ENCODE assay signal across 14 cellular contexts in genomic region chr1:61692155-61692783, GRCh38. TPM values are rescaled to one million over a fixed set of nuclear protein-coding genes. Genes with fewer than 3 reads are reported as not detected.
A peak's percentile ranks its signal among the peaks of the same experiment; 100 is the strongest.
DNase-seq lines count a peak whose midpoint lies in the region; ATAC-seq, FAIRE-seq and TF ChIP-seq lines count a peak whose summit lies in the region.
"Had no signal": no experiment of that assay in that cellular context is flagged by ENCODE, and none has a peak within 500 bp of the region (broad histone marks: within the 10 kb centered on the region; RNA-seq: fewer than 3 reads in every experiment).

No MANE protein-coding gene starts in this region.

- no peaks in the 10 kb centered on the region for H3K9me3 Mint-ChIP-seq in osteocyte (ENCODE audit: unreplicated experiment)
- no peaks in the 10 kb centered on the region for H3K9me3 Mint-ChIP-seq in natural killer cell treated with Interleukin-12 subunit alpha and Interleukin-12 subunit beta and Interleukin-15 and Interleukin-18, amount 100 ng/mL, for 72 hours
- H3K9me3 Mint-ChIP-seq: neural progenitor cell had no signal

- H3K9ac ChIP-seq in endothelial cell of umbilical vein (replicated peaks; ENCODE audit: extremely low read depth, insufficient read depth, low read length), result no peak overlapping the region
- H3K9ac ChIP-seq: neural progenitor cell had no signal

- POLR2A ChIA-PET in endothelial cell of umbilical vein (lab: Charles Lee), result no interaction called here

- H3K4me1 ChIP-seq in SJSA1 (replicated peaks) (peaks cover 5% of the 10 kb centered on the region), endothelial cell of umbilical vein (ENCODE audit: control insufficient read depth, extremely low read depth, insufficient read depth, low read length) (no peaks in the 10 kb centered on the region)
- H3K4me1 ChIP-seq: neural progenitor cell, suprapubic skin had no signal

- peaks cover 9% of the 10 kb centered on the region for H3K4me1 Mint-ChIP-seq in osteocyte (ENCODE audit: unreplicated experiment)
- H3K4me1 Mint-ChIP-seq in natural killer cell treated with Interleukin-12 subunit alpha and Interleukin-12 subunit beta and Interleukin-15 and Interleukin-18, amount 100 ng/mL, for 72 hours (ENCODE audit: low read depth in 2 of 2), result no peaks in the 10 kb centered on the region
- H3K4me1 Mint-ChIP-seq: neural progenitor cell had no signal

- H3K79me2 ChIP-seq in endothelial cell of umbilical vein (ENCODE audit: control insufficient read depth, insufficient read depth, low read length), result no peaks in the 10 kb centered on the region

- H3K36me3 Mint-ChIP-seq in osteocyte (ENCODE audit: unreplicated experiment), result peaks cover 22% of the 10 kb centered on the region
- peaks cover 6% of the 10 kb centered on the region for H3K36me3 Mint-ChIP-seq in natural killer cell treated with Interleukin-12 subunit alpha and Interleukin-12 subunit beta and Interleukin-15 and Interleukin-18, amount 100 ng/mL, for 72 hours

- no peak overlapping the region for H2AFZ ChIP-seq in endothelial cell of umbilical vein (ENCODE audit: low read depth, low read length)
- H2AFZ ChIP-seq: neural progenitor cell had no signal

- H3K9me1 ChIP-seq in endothelial cell of umbilical vein (replicated peaks; ENCODE audit: control insufficient read depth, extremely low read depth, insufficient read depth, low read length), result no peaks in the 10 kb centered on the region

- peak overlapping the region; percentile 90 for H3K27ac Mint-ChIP-seq in osteocyte (ENCODE audit: unreplicated experiment)
- no peak overlapping the region for H3K27ac Mint-ChIP-seq in natural killer cell treated with Interleukin-12 subunit alpha and Interleukin-12 subunit beta and Interleukin-15 and Interleukin-18, amount 100 ng/mL, for 72 hours
- H3K27ac Mint-ChIP-seq: neural progenitor cell had no signal

- dilution Hi-C loops in endothelial cell of umbilical vein (cut with MboI; ENCODE audit: extremely low pct_ligation_motif_present, low sequenced_read_pairs), result no loop called here

- CTCF ChIA-PET in endothelial cell of umbilical vein (lab: Charles Lee), result no interaction called here

- DNase-seq in SJSA1 (ENCODE audit: low read depth in 1 of 2, low spot score in 2 of 2) (peak; percentile 63 to 85), endothelial cell of umbilical vein (ENCODE audit: low read depth, low spot score) (peak; percentile 16), osteocyte (ENCODE audit: extremely low spot score, unreplicated experiment) (no peak), RCC 7860 (ENCODE audit: low spot score) (no peak), CD1c-positive myeloid dendritic cell (ENCODE audit: extremely low spot score) (no peak)
- DNase-seq in stimulated activated CD4-positive, alpha-beta T cell treated with anti-CD3 and anti-CD28 coated beads, Interleukin-4, amount 100 ng/mL, for 1 hour, result no peak
- no peak for DNase-seq in natural killer cell treated with Interleukin-12 subunit alpha and Interleukin-12 subunit beta and Interleukin-15 and Interleukin-18, amount 100 ng/mL, for 72 hours (ENCODE audit: low spot score)
- DNase-seq: activated CD4-positive, CD25-positive, alpha-beta regulatory T cell treated with anti-CD3 and anti-CD28 coated beads, Interleukin-2, amount 50 U/mL, for 72 hours; activated naive CD4-positive, alpha-beta T cell treated with Interleukin-2 at 50 U/mL for 16 hours; DMS153; kidney had no signal

- no TSS peak for BruUV-seq in endothelial cell of umbilical vein (replicated peaks; lab: Mats Ljungman, UMichigan)

- no peaks in the 10 kb centered on the region for H3K27me3 Mint-ChIP-seq in osteocyte (ENCODE audit: unreplicated experiment)
- H3K27me3 Mint-ChIP-seq in natural killer cell treated with Interleukin-12 subunit alpha and Interleukin-12 subunit beta and Interleukin-15 and Interleukin-18, amount 100 ng/mL, for 72 hours, result no peaks in the 10 kb centered on the region

- peak overlapping the region; percentile 18 for H3K4me3 ChIP-seq in SJSA1
- no peak overlapping the region for H3K4me3 ChIP-seq in endothelial cell of umbilical vein (replicated peaks in 1 of 3; ENCODE audit: insufficient read depth in 1 of 3, low read depth in 1 of 3, low read length in 3 of 3)
- H3K4me3 ChIP-seq: neural progenitor cell, suprapubic skin had no signal

- no peaks in the 10 kb centered on the region for H3K27me3 ChIP-seq in SJSA1 (replicated peaks)
- no peaks in the 10 kb centered on the region for H3K27me3 ChIP-seq in endothelial cell of umbilical vein (ENCODE audit: control insufficient read depth in 2 of 2, insufficient read depth in 2 of 2, low read length in 2 of 2)
- H3K27me3 ChIP-seq: neural progenitor cell, suprapubic skin had no signal

- H3K9me3 ChIP-seq in SJSA1 (replicated peaks), result no peaks in the 10 kb centered on the region
- H3K9me3 ChIP-seq in endothelial cell of umbilical vein (replicated peaks; ENCODE audit: control insufficient read depth, insufficient read depth, low read length), result no peaks in the 10 kb centered on the region
- H3K9me3 ChIP-seq: suprapubic skin had no signal

- TF ChIP-seq POLR2A in endothelial cell of umbilical vein (IDR thresholded peaks at IDR 0.05; ENCODE audit: low read depth, low read length), result no peak

- no peak for TF ChIP-seq CTCF in endothelial cell of umbilical vein (IDR thresholded peaks at IDR 0.05; ENCODE audit: extremely low read depth in 1 of 2, insufficient read depth in 1 of 2, low read depth in 1 of 2, low read length in 2 of 2)
- no peak for TF ChIP-seq CTCF in osteocyte (IDR thresholded peaks at IDR 0.05)

- no peak for ATAC-seq in natural killer cell treated with Interleukin-12 subunit alpha and Interleukin-12 subunit beta and Interleukin-15 and Interleukin-18, amount 100 ng/mL, for 72 hours

- no peaks in the 10 kb centered on the region for H4K20me1 ChIP-seq in endothelial cell of umbilical vein (replicated peaks; ENCODE audit: control insufficient read depth, extremely low read depth, insufficient read depth, low read length)

- H3K36me3 ChIP-seq in SJSA1 (peaks cover 1% of the 10 kb centered on the region; the same call in 1 of the 2 replicates), endothelial cell of umbilical vein (ENCODE audit: control insufficient read depth in 2 of 2, extremely low read depth in 1 of 2, insufficient read depth in 2 of 2, low read length in 2 of 2) (peaks cover 2 to 3% of the 10 kb centered on the region in 2 experiments)
- H3K36me3 ChIP-seq: neural progenitor cell had no signal

- FAIRE-seq in G401.6 (lab: Jason Lieb, UNC) (peak; percentile 3), endothelial cell of umbilical vein (lab: Jason Lieb, UNC) (peak; percentile 46), RCC 7860 (lab: Jason Lieb, UNC) (no peak)
- FAIRE-seq: kidney had no signal

- H3K4me2 ChIP-seq in endothelial cell of umbilical vein (ENCODE audit: insufficient read depth, low read length), result no peak overlapping the region
- H3K4me2 ChIP-seq: neural progenitor cell had no signal

- H3K27ac ChIP-seq in SJSA1, result peak overlapping the region; percentile 34; the same call in 1 of the 2 replicates
- H3K27ac ChIP-seq in endothelial cell of umbilical vein (ENCODE audit: insufficient read depth, low read depth, low read length), result no peak overlapping the region
- H3K27ac ChIP-seq: neural progenitor cell, suprapubic skin had no signal

- H3K4me3 Mint-ChIP-seq in osteocyte (ENCODE audit: unreplicated experiment), result peak overlapping the region; percentile 58
- no peak overlapping the region for H3K4me3 Mint-ChIP-seq in natural killer cell treated with Interleukin-12 subunit alpha and Interleukin-12 subunit beta and Interleukin-15 and Interleukin-18, amount 100 ng/mL, for 72 hours
- H3K4me3 Mint-ChIP-seq: neural progenitor cell had no signal

- intact Hi-C loops in endothelial cell of umbilical vein (cut with micrococcal nuclease), result no loop called here

TF ChIP-seq in endothelial cell of umbilical vein, 7 proteins besides CTCF, POLR2A, EP300 and RAD21:
- peak; percentile 41 for TF ChIP-seq FOS (IDR thresholded peaks at IDR 0.05; ENCODE audit: borderline replicate concordance, insufficient read depth, low read length)
- TF ChIP-seq JUN (IDR thresholded peaks at IDR 0.05; ENCODE audit: borderline replicate concordance, insufficient read depth, insufficient read length, low read depth), result no peak

RNA-seq across cellular contexts. Expression of gene TM2D1, which starts 32.7 kb away (rescaled TPM):
- total RNA-seq in SJSA1 (2014; rRNA removed; shearing (Covaris generic)), result 33.2 and 55.9 TPM in 2 replicates
- total RNA-seq in endothelial cell of umbilical vein (37.5 and 46.1 TPM in 2 replicates), osteocyte (53.2 and 56.9 TPM in 2 replicates)
- 50.0 and 56.0 TPM in 2 replicates for polyA plus RNA-seq in endothelial cell of umbilical vein
- 54.0 and 54.9 TPM in 2 replicates for polyA plus RNA-seq in endothelial cell of umbilical vein (2011; cell fraction: cytosol; rRNA removed)
- polyA plus RNA-seq in endothelial cell of umbilical vein (2011; cell fraction: nucleus; rRNA removed), result 48.8 and 50.0 TPM in 2 replicates
- 48.9 and 52.2 TPM in 2 replicates for polyA plus RNA-seq in endothelial cell of umbilical vein (2012)
- 30.9 and 37.3 TPM in 2 replicates for polyA minus RNA-seq in endothelial cell of umbilical vein
- polyA minus RNA-seq in endothelial cell of umbilical vein (2011; cell fraction: cytosol; rRNA and poly(A)+ RNA removed), result 14.4 TPM
- polyA minus RNA-seq in endothelial cell of umbilical vein (2011; cell fraction: nucleus; rRNA and poly(A)+ RNA removed), result 53.4 and 58.6 TPM in 2 replicates
- total RNA-seq in natural killer cell treated with Interleukin-12 subunit alpha and Interleukin-12 subunit beta and Interleukin-15 and Interleukin-18, amount 100 ng/mL, for 72 hours, result 10 to 100 TPM; 32.7 to 33.1 TPM

RNA-seq across cellular contexts. Expression of gene PATJ, which starts 50.0 kb away (rescaled TPM):
- 4.5 and 5.8 TPM in 2 replicates for total RNA-seq in SJSA1 (2014; rRNA removed; shearing (Covaris generic))
- total RNA-seq in endothelial cell of umbilical vein (3.0 and 4.2 TPM in 2 replicates), osteocyte (11.3 and 11.9 TPM in 2 replicates)
- polyA plus RNA-seq in endothelial cell of umbilical vein, result 0.57 and 1.1 TPM in 2 replicates
- 0.80 and 0.92 TPM in 2 replicates for polyA plus RNA-seq in endothelial cell of umbilical vein (2011; cell fraction: cytosol; rRNA removed)
- 2.6 and 3.4 TPM in 2 replicates for polyA plus RNA-seq in endothelial cell of umbilical vein (2011; cell fraction: nucleus; rRNA removed)
- polyA plus RNA-seq in endothelial cell of umbilical vein (2012), result 1.3 and 1.7 TPM in 2 replicates
- polyA minus RNA-seq in endothelial cell of umbilical vein, result 4.2 and 7.9 TPM in 2 replicates
- 10.0 TPM for polyA minus RNA-seq in endothelial cell of umbilical vein (2011; cell fraction: cytosol; rRNA and poly(A)+ RNA removed)
- 8.7 and 11.9 TPM in 2 replicates for polyA minus RNA-seq in endothelial cell of umbilical vein (2011; cell fraction: nucleus; rRNA and poly(A)+ RNA removed)
- 1 to 10 TPM; 3.9 to 5.8 TPM for total RNA-seq in natural killer cell treated with Interleukin-12 subunit alpha and Interleukin-12 subunit beta and Interleukin-15 and Interleukin-18, amount 100 ng/mL, for 72 hours

Comparison
In these comparisons a context has a peak if more than half of its experiments do, and no peak if none do; other contexts are left out.
1. DNase-seq: peak in SJSA1 (2 of 2) and endothelial cell of umbilical vein (single experiment); none in osteocyte (single experiment), RCC 7860 (single experiment), stimulated activated CD4-positive, alpha-beta T cell treated with anti-CD3 and anti-CD28 coated beads, Interleukin-4, amount 100 ng/mL, for 1 hour (single experiment), natural killer cell treated with Interleukin-12 subunit alpha and Interleukin-12 subunit beta and Interleukin-15 and Interleukin-18, amount 100 ng/mL, for 72 hours (single experiment) and CD1c-positive myeloid dendritic cell (single experiment).